Comparison of ENCODE assay signal across 1 cellular context in the genomic region with DNA sequence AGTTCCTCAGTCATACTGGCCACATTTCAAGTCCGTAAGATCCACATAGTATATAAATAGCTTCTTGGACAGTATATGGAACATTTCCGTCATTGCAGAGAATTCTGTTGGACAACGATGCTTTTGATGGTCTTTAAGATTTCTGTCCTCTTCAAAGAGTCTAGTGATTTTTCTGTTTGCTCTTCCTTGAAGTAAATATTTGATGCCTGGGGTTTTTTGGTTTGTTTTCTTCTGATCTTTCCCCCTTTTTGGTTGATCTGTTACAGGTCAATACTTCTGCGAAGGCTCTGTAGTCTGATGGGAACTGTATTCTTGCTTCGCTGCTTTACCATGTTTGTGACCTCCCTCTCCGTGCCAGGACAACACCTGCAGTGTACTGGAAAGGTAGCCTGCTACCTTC.
TF ChIP-seq lines count a peak whose summit lies in the region.

No MANE protein-coding gene starts in this region.

TF ChIP-seq in HepG2, 621 proteins besides CTCF, POLR2A, EP300 and RAD21 (continued from another document and continues in another):
- TF ChIP-seq, protein P1, sequence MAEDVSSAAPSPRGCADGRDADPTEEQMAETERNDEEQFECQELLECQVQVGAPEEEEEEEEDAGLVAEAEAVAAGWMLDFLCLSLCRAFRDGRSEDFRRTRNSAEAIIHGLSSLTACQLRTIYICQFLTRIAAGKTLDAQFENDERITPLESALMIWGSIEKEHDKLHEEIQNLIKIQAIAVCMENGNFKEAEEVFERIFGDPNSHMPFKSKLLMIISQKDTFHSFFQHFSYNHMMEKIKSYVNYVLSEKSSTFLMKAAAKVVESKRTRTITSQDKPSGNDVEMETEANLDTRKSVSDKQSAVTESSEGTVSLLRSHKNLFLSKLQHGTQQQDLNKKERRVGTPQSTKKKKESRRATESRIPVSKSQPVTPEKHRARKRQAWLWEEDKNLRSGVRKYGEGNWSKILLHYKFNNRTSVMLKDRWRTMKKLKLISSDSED (CRISPR knock-in tag; IDR thresholded peaks at IDR 0.05), result no peak
- no peak for TF ChIP-seq SRSF4 (IDR thresholded peaks at IDR 0.05; ENCODE audit: low read depth, low read length, poor library complexity, severe bottlenecking)
- TF ChIP-seq FOXJ3 (CRISPR knock-in tag; IDR thresholded peaks at IDR 0.05; ENCODE audit: borderline replicate concordance), result peak; percentile 97; the same call in 1 of the 2 replicates
- no peak for TF ChIP-seq KLF13 (CRISPR knock-in tag; IDR thresholded peaks at IDR 0.05)
- TF ChIP-seq GABPA (IDR thresholded peaks at IDR 0.05; ENCODE audit: low read depth, low read length), result no peak
- TF ChIP-seq GABPA (CRISPR knock-in tag; IDR thresholded peaks at IDR 0.05; ENCODE audit: low read depth), result no peak
- TF ChIP-seq SATB2 (CRISPR knock-in tag; IDR thresholded peaks at IDR 0.05), result peak; percentile 75; the same call in 1 of the 2 replicates
- TF ChIP-seq STAG1 (CRISPR knock-in tag; IDR thresholded peaks at IDR 0.05), result peak; percentile 18; the same call in 1 of the 2 replicates
- TF ChIP-seq, protein P2, sequence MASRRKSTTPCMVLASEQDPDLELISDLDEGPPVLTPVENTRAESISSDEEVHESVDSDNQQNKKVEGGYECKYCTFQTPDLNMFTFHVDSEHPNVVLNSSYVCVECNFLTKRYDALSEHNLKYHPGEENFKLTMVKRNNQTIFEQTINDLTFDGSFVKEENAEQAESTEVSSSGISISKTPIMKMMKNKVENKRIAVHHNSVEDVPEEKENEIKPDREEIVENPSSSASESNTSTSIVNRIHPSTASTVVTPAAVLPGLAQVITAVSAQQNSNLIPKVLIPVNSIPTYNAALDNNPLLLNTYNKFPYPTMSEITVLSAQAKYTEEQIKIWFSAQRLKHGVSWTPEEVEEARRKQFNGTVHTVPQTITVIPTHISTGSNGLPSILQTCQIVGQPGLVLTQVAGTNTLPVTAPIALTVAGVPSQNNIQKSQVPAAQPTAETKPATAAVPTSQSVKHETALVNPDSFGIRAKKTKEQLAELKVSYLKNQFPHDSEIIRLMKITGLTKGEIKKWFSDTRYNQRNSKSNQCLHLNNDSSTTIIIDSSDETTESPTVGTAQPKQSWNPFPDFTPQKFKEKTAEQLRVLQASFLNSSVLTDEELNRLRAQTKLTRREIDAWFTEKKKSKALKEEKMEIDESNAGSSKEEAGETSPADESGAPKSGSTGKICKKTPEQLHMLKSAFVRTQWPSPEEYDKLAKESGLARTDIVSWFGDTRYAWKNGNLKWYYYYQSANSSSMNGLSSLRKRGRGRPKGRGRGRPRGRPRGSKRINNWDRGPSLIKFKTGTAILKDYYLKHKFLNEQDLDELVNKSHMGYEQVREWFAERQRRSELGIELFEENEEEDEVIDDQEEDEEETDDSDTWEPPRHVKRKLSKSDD (CRISPR knock-in tag; IDR thresholded peaks at IDR 0.05; ENCODE audit: low read depth), result no peak
- no peak for TF ChIP-seq ZNF451 (CRISPR knock-in tag; IDR thresholded peaks at IDR 0.05)
- peak; percentile 83; the same call in 1 of the 2 replicates for TF ChIP-seq ZBTB20 (CRISPR knock-in tag; IDR thresholded peaks at IDR 0.05; ENCODE audit: borderline replicate concordance, low read depth)
- peak; percentile 96 for TF ChIP-seq MEF2D (CRISPR knock-in tag; IDR thresholded peaks at IDR 0.05)
- no peak for TF ChIP-seq RNF2 (conservative IDR thresholded peaks at IDR 0.05; ENCODE audit: low read depth)
- TF ChIP-seq, protein P3, sequence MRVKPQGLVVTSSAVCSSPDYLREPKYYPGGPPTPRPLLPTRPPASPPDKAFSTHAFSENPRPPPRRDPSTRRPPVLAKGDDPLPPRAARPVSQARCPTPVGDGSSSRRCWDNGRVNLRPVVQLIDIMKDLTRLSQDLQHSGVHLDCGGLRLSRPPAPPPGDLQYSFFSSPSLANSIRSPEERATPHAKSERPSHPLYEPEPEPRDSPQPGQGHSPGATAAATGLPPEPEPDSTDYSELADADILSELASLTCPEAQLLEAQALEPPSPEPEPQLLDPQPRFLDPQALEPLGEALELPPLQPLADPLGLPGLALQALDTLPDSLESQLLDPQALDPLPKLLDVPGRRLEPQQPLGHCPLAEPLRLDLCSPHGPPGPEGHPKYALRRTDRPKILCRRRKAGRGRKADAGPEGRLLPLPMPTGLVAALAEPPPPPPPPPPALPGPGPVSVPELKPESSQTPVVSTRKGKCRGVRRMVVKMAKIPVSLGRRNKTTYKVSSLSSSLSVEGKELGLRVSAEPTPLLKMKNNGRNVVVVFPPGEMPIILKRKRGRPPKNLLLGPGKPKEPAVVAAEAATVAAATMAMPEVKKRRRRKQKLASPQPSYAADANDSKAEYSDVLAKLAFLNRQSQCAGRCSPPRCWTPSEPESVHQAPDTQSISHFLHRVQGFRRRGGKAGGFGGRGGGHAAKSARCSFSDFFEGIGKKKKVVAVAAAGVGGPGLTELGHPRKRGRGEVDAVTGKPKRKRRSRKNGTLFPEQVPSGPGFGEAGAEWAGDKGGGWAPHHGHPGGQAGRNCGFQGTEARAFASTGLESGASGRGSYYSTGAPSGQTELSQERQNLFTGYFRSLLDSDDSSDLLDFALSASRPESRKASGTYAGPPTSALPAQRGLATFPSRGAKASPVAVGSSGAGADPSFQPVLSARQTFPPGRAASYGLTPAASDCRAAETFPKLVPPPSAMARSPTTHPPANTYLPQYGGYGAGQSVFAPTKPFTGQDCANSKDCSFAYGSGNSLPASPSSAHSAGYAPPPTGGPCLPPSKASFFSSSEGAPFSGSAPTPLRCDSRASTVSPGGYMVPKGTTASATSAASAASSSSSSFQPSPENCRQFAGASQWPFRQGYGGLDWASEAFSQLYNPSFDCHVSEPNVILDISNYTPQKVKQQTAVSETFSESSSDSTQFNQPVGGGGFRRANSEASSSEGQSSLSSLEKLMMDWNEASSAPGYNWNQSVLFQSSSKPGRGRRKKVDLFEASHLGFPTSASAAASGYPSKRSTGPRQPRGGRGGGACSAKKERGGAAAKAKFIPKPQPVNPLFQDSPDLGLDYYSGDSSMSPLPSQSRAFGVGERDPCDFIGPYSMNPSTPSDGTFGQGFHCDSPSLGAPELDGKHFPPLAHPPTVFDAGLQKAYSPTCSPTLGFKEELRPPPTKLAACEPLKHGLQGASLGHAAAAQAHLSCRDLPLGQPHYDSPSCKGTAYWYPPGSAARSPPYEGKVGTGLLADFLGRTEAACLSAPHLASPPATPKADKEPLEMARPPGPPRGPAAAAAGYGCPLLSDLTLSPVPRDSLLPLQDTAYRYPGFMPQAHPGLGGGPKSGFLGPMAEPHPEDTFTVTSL (CRISPR knock-in tag; IDR thresholded peaks at IDR 0.05; ENCODE audit: borderline replicate concordance), result peak; percentile 93; the same call in 1 of the 2 replicates
- peak; percentile 50; the same call in 1 of the 2 replicates for TF ChIP-seq POGZ (CRISPR knock-in tag; IDR thresholded peaks at IDR 0.05)
- TF ChIP-seq EEA1 (CRISPR knock-in tag; IDR thresholded peaks at IDR 0.05; ENCODE audit: borderline replicate concordance), result no peak
- peak; percentile 60; the same call in 1 of the 2 replicates for TF ChIP-seq FOXP1 (IDR thresholded peaks at IDR 0.05)
- TF ChIP-seq FOXP1 (CRISPR knock-in tag; IDR thresholded peaks at IDR 0.05), result peak; percentile 90
- TF ChIP-seq ZNF841 (CRISPR knock-in tag; IDR thresholded peaks at IDR 0.05; ENCODE audit: borderline replicate concordance), result no peak
- TF ChIP-seq, protein P4, sequence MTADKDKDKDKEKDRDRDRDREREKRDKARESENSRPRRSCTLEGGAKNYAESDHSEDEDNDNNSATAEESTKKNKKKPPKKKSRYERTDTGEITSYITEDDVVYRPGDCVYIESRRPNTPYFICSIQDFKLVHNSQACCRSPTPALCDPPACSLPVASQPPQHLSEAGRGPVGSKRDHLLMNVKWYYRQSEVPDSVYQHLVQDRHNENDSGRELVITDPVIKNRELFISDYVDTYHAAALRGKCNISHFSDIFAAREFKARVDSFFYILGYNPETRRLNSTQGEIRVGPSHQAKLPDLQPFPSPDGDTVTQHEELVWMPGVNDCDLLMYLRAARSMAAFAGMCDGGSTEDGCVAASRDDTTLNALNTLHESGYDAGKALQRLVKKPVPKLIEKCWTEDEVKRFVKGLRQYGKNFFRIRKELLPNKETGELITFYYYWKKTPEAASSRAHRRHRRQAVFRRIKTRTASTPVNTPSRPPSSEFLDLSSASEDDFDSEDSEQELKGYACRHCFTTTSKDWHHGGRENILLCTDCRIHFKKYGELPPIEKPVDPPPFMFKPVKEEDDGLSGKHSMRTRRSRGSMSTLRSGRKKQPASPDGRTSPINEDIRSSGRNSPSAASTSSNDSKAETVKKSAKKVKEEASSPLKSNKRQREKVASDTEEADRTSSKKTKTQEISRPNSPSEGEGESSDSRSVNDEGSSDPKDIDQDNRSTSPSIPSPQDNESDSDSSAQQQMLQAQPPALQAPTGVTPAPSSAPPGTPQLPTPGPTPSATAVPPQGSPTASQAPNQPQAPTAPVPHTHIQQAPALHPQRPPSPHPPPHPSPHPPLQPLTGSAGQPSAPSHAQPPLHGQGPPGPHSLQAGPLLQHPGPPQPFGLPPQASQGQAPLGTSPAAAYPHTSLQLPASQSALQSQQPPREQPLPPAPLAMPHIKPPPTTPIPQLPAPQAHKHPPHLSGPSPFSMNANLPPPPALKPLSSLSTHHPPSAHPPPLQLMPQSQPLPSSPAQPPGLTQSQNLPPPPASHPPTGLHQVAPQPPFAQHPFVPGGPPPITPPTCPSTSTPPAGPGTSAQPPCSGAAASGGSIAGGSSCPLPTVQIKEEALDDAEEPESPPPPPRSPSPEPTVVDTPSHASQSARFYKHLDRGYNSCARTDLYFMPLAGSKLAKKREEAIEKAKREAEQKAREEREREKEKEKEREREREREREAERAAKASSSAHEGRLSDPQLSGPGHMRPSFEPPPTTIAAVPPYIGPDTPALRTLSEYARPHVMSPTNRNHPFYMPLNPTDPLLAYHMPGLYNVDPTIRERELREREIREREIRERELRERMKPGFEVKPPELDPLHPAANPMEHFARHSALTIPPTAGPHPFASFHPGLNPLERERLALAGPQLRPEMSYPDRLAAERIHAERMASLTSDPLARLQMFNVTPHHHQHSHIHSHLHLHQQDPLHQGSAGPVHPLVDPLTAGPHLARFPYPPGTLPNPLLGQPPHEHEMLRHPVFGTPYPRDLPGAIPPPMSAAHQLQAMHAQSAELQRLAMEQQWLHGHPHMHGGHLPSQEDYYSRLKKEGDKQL (CRISPR knock-in tag; IDR thresholded peaks at IDR 0.05; ENCODE audit: low read depth), result peak; percentile 93
- no peak for TF ChIP-seq ZNF441 (CRISPR knock-in tag; IDR thresholded peaks at IDR 0.05; ENCODE audit: borderline replicate concordance)
- peak; percentile 54; the same call in 1 of the 2 replicates for TF ChIP-seq NKX3-1 (CRISPR knock-in tag; IDR thresholded peaks at IDR 0.05)
- TF ChIP-seq, protein P5, sequence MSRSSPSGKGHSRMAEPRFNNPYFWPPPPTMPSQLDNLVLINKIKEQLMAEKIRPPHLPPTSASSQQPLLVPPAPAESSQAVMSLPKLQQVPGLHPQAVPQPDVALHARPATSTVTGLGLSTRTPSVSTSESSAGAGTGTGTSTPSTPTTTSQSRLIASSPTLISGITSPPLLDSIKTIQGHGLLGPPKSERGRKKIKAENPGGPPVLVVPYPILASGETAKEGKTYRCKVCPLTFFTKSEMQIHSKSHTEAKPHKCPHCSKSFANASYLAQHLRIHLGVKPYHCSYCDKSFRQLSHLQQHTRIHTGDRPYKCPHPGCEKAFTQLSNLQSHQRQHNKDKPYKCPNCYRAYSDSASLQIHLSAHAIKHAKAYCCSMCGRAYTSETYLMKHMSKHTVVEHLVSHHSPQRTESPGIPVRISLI (CRISPR knock-in tag; IDR thresholded peaks at IDR 0.05; ENCODE audit: borderline replicate concordance), result peak; percentile 50; the same call in 1 of the 2 replicates
- TF ChIP-seq, protein P6, sequence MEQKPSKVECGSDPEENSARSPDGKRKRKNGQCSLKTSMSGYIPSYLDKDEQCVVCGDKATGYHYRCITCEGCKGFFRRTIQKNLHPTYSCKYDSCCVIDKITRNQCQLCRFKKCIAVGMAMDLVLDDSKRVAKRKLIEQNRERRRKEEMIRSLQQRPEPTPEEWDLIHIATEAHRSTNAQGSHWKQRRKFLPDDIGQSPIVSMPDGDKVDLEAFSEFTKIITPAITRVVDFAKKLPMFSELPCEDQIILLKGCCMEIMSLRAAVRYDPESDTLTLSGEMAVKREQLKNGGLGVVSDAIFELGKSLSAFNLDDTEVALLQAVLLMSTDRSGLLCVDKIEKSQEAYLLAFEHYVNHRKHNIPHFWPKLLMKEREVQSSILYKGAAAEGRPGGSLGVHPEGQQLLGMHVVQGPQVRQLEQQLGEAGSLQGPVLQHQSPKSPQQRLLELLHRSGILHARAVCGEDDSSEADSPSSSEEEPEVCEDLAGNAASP (CRISPR knock-in tag; IDR thresholded peaks at IDR 0.05; ENCODE audit: borderline replicate concordance), result peak; percentile 79; the same call in 1 of the 2 replicates
- TF ChIP-seq, protein P7, sequence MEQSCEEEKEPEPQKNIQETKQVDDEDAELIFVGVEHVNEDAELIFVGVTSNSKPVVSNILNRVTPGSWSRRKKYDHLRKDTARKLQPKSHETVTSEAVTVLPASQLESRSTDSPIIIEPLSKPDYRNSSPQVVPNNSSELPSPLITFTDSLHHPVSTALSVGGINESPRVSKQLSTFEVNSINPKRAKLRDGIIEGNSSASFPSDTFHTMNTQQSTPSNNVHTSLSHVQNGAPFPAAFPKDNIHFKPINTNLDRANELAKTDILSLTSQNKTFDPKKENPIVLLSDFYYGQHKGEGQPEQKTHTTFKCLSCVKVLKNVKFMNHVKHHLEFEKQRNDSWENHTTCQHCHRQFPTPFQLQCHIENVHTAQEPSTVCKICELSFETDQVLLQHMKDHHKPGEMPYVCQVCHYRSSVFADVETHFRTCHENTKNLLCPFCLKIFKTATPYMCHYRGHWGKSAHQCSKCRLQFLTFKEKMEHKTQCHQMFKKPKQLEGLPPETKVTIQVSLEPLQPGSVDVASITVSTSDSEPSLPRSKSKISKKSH (CRISPR knock-in tag; IDR thresholded peaks at IDR 0.05; ENCODE audit: borderline replicate concordance), result no peak
- TF ChIP-seq, protein P8, sequence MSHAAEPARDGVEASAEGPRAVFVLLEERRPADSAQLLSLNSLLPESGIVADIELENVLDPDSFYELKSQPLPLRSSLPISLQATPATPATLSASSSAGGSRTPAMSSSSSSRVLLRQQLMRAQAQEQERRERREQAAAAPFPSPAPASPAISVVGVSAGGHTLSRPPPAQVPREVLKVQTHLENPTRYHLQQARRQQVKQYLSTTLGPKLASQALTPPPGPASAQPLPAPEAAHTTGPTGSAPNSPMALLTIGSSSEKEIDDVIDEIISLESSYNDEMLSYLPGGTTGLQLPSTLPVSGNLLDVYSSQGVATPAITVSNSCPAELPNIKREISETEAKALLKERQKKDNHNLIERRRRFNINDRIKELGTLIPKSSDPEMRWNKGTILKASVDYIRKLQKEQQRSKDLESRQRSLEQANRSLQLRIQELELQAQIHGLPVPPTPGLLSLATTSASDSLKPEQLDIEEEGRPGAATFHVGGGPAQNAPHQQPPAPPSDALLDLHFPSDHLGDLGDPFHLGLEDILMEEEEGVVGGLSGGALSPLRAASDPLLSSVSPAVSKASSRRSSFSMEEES (CRISPR knock-in tag; IDR thresholded peaks at IDR 0.05), result peak; percentile 36; the same call in 1 of the 2 replicates
- peak; percentile 92 for TF ChIP-seq RCOR2 (CRISPR knock-in tag; IDR thresholded peaks at IDR 0.05)
- TF ChIP-seq KLF16 (CRISPR knock-in tag; IDR thresholded peaks at IDR 0.05), result peak in 1 of 2 experiments; percentile 87; a peak in 1 of 4 replicates
